ENCODE assay signal across 1 cellular context in genomic region chr10:48656241-48656921, GRCh38.
TF ChIP-seq lines count a peak whose summit lies in the region.

No MANE protein-coding gene starts in this region.

TF ChIP-seq in K562, 482 proteins besides CTCF, POLR2A, EP300 and RAD21 (continued from another document and continues in another):
- TF ChIP-seq CHD7 (IDR thresholded peaks at IDR 0.05; ENCODE audit: low read depth, low read length): no peak
- TF ChIP-seq CEBPZ (IDR thresholded peaks at IDR 0.05; ENCODE audit: borderline replicate concordance, low read depth, low read length): no peak
- TF ChIP-seq ESRRA (IDR thresholded peaks at IDR 0.05; ENCODE audit: borderline replicate concordance, low read depth): peak; percentile 66; the same call in 1 of the 2 replicates
- TF ChIP-seq ZNF639 (CRISPR knock-in tag; conservative IDR thresholded peaks at IDR 0.05 in 1 of 2, IDR thresholded peaks at IDR 0.05 in 1 of 2): no peak
- no peak for TF ChIP-seq ELK3 (CRISPR knock-in tag; IDR thresholded peaks at IDR 0.05)
- no peak for TF ChIP-seq ZNF384 (IDR thresholded peaks at IDR 0.05; ENCODE audit: low read depth, low read length)
- peak in 1 of 2 experiments; percentile 40; a peak in 2 of 4 replicates for TF ChIP-seq NRF1 (conservative IDR thresholded peaks at IDR 0.05 in 1 of 2, IDR thresholded peaks at IDR 0.05 in 1 of 2)
- TF ChIP-seq SP1 (CRISPR knock-in tag; IDR thresholded peaks at IDR 0.05): no peak
- TF ChIP-seq C11orf30 (IDR thresholded peaks at IDR 0.05; ENCODE audit: low read depth): no peak
- peak; percentile 69; the same call in 1 of the 2 replicates for TF ChIP-seq ZNF24 (IDR thresholded peaks at IDR 0.05)
- peak; percentile 10; the same call in 1 of the 2 replicates for TF ChIP-seq STAT5A (IDR thresholded peaks at IDR 0.05; ENCODE audit: borderline replicate concordance, low read length)
- TF ChIP-seq ZBED1 (IDR thresholded peaks at IDR 0.05): 0 out of 2 replicates have a peak, but pooled peaks have one; percentile 52
- TF ChIP-seq CBFB (CRISPR knock-in tag; IDR thresholded peaks at IDR 0.05): peak; percentile 70; the same call in 1 of the 2 replicates
- peak; percentile 62 for TF ChIP-seq SOX6 (IDR thresholded peaks at IDR 0.05)
- peak; percentile 96 for TF ChIP-seq XRCC5 (IDR thresholded peaks at IDR 0.05; ENCODE audit: low read depth, low read length)
- TF ChIP-seq NFE2L1 (tag; IDR thresholded peaks at IDR 0.05; ENCODE audit: borderline replicate concordance, low read depth): no peak
- TF ChIP-seq FIP1L1 (IDR thresholded peaks at IDR 0.05; ENCODE audit: low read depth, low read length, poor library complexity, severe bottlenecking): peak; percentile 94
- no peak for TF ChIP-seq ZNF133 (CRISPR knock-in tag; IDR thresholded peaks at IDR 0.05)
- 0 out of 2 replicates have a peak, but pooled peaks have one; percentile 34 for TF ChIP-seq GMEB1 (CRISPR knock-in tag; IDR thresholded peaks at IDR 0.05)
- 0 out of 2 replicates have a peak, but pooled peaks have one; percentile 5 for TF ChIP-seq KDM2B (CRISPR knock-in tag; IDR thresholded peaks at IDR 0.05)
- TF ChIP-seq, protein P1, sequence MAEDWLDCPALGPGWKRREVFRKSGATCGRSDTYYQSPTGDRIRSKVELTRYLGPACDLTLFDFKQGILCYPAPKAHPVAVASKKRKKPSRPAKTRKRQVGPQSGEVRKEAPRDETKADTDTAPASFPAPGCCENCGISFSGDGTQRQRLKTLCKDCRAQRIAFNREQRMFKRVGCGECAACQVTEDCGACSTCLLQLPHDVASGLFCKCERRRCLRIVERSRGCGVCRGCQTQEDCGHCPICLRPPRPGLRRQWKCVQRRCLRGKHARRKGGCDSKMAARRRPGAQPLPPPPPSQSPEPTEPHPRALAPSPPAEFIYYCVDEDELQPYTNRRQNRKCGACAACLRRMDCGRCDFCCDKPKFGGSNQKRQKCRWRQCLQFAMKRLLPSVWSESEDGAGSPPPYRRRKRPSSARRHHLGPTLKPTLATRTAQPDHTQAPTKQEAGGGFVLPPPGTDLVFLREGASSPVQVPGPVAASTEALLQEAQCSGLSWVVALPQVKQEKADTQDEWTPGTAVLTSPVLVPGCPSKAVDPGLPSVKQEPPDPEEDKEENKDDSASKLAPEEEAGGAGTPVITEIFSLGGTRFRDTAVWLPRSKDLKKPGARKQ (CRISPR knock-in tag; IDR thresholded peaks at IDR 0.05): no peak
- TF ChIP-seq PCBP1 (IDR thresholded peaks at IDR 0.05; ENCODE audit: low read depth, low read length, poor library complexity, severe bottlenecking): peak; percentile 89
- TF ChIP-seq MXI1 (IDR thresholded peaks at IDR 0.05; ENCODE audit: low read depth, low read length): no peak
- no peak for TF ChIP-seq TOE1 (IDR thresholded peaks at IDR 0.05; ENCODE audit: borderline replicate concordance)
- 0 out of 2 replicates have a peak, but pooled peaks have one; percentile 16 for TF ChIP-seq TOE1 (CRISPR knock-in tag; IDR thresholded peaks at IDR 0.05; ENCODE audit: borderline replicate concordance, low read depth)
- TF ChIP-seq KLF1 (tag; IDR thresholded peaks at IDR 0.05): peak; percentile 81
- no peak for TF ChIP-seq HDGF (IDR thresholded peaks at IDR 0.05)
- no peak for TF ChIP-seq HNRNPK (IDR thresholded peaks at IDR 0.05; ENCODE audit: low read depth, low read length, poor library complexity, severe bottlenecking)
- TF ChIP-seq PPARD (CRISPR knock-in tag; IDR thresholded peaks at IDR 0.05): no peak
- TF ChIP-seq NR3C1 (CRISPR knock-in tag; IDR thresholded peaks at IDR 0.05): no peak; the same call in 1 of the 2 replicates
- TF ChIP-seq CHD4 (IDR thresholded peaks at IDR 0.05; ENCODE audit: insufficient read depth, insufficient replicate concordance, low read depth, low read length, poor library complexity, severe bottlenecking): no peak
- no peak for TF ChIP-seq BMI1 (IDR thresholded peaks at IDR 0.05; ENCODE audit: low read length)
- TF ChIP-seq, protein P2, sequence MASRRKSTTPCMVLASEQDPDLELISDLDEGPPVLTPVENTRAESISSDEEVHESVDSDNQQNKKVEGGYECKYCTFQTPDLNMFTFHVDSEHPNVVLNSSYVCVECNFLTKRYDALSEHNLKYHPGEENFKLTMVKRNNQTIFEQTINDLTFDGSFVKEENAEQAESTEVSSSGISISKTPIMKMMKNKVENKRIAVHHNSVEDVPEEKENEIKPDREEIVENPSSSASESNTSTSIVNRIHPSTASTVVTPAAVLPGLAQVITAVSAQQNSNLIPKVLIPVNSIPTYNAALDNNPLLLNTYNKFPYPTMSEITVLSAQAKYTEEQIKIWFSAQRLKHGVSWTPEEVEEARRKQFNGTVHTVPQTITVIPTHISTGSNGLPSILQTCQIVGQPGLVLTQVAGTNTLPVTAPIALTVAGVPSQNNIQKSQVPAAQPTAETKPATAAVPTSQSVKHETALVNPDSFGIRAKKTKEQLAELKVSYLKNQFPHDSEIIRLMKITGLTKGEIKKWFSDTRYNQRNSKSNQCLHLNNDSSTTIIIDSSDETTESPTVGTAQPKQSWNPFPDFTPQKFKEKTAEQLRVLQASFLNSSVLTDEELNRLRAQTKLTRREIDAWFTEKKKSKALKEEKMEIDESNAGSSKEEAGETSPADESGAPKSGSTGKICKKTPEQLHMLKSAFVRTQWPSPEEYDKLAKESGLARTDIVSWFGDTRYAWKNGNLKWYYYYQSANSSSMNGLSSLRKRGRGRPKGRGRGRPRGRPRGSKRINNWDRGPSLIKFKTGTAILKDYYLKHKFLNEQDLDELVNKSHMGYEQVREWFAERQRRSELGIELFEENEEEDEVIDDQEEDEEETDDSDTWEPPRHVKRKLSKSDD (conservative IDR thresholded peaks at IDR 0.05; ENCODE audit: low read length): no peak; the same call in 1 of the 2 replicates
- no peak for TF ChIP-seq SMARCC2 (IDR thresholded peaks at IDR 0.05; ENCODE audit: low read depth)
- peak; percentile 58 for TF ChIP-seq HCFC1 (IDR thresholded peaks at IDR 0.05; ENCODE audit: low read depth, low read length)
